In genomic region chr22:20979940-20980453, GRCh38 we compare ENCODE assay signal across 1 cellular context.
A peak's percentile ranks its signal among the peaks of the same experiment; 100 is the strongest.
TF ChIP-seq lines count a peak whose summit lies in the region.

No MANE protein-coding gene starts in this region.

TF ChIP-seq in HepG2, 621 proteins besides CTCF, POLR2A, EP300 and RAD21 (continued from another document and continues in another):
- TF ChIP-seq, protein P1, sequence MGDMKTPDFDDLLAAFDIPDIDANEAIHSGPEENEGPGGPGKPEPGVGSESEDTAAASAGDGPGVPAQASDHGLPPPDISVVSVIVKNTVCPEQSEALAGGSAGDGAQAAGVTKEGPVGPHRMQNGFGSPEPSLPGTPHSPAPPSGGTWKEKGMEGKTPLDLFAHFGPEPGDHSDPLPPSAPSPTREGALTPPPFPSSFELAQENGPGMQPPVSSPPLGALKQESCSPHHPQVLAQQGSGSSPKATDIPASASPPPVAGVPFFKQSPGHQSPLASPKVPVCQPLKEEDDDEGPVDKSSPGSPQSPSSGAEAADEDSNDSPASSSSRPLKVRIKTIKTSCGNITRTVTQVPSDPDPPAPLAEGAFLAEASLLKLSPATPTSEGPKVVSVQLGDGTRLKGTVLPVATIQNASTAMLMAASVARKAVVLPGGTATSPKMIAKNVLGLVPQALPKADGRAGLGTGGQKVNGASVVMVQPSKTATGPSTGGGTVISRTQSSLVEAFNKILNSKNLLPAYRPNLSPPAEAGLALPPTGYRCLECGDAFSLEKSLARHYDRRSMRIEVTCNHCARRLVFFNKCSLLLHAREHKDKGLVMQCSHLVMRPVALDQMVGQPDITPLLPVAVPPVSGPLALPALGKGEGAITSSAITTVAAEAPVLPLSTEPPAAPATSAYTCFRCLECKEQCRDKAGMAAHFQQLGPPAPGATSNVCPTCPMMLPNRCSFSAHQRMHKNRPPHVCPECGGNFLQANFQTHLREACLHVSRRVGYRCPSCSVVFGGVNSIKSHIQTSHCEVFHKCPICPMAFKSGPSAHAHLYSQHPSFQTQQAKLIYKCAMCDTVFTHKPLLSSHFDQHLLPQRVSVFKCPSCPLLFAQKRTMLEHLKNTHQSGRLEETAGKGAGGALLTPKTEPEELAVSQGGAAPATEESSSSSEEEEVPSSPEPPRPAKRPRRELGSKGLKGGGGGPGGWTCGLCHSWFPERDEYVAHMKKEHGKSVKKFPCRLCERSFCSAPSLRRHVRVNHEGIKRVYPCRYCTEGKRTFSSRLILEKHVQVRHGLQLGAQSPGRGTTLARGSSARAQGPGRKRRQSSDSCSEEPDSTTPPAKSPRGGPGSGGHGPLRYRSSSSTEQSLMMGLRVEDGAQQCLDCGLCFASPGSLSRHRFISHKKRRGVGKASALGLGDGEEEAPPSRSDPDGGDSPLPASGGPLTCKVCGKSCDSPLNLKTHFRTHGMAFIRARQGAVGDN (CRISPR knock-in tag; IDR thresholded peaks at IDR 0.05) = peak; percentile 98
- no peak for TF ChIP-seq DBP (CRISPR knock-in tag; IDR thresholded peaks at IDR 0.05; ENCODE audit: not compliant biosample characterization)
- no peak for TF ChIP-seq ARID2 (CRISPR knock-in tag; IDR thresholded peaks at IDR 0.05; ENCODE audit: borderline replicate concordance)
- TF ChIP-seq, protein P2, sequence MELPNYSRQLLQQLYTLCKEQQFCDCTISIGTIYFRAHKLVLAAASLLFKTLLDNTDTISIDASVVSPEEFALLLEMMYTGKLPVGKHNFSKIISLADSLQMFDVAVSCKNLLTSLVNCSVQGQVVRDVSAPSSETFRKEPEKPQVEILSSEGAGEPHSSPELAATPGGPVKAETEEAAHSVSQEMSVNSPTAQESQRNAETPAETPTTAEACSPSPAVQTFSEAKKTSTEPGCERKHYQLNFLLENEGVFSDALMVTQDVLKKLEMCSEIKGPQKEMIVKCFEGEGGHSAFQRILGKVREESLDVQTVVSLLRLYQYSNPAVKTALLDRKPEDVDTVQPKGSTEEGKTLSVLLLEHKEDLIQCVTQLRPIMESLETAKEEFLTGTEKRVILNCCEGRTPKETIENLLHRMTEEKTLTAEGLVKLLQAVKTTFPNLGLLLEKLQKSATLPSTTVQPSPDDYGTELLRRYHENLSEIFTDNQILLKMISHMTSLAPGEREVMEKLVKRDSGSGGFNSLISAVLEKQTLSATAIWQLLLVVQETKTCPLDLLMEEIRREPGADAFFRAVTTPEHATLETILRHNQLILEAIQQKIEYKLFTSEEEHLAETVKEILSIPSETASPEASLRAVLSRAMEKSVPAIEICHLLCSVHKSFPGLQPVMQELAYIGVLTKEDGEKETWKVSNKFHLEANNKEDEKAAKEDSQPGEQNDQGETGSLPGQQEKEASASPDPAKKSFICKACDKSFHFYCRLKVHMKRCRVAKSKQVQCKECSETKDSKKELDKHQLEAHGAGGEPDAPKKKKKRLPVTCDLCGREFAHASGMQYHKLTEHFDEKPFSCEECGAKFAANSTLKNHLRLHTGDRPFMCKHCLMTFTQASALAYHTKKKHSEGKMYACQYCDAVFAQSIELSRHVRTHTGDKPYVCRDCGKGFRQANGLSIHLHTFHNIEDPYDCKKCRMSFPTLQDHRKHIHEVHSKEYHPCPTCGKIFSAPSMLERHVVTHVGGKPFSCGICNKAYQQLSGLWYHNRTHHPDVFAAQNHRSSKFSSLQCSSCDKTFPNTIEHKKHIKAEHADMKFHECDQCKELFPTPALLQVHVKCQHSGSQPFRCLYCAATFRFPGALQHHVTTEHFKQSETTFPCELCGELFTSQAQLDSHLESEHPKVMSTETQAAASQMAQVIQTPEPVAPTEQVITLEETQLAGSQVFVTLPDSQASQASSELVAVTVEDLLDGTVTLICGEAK (IDR thresholded peaks at IDR 0.05) = no peak
- TF ChIP-seq, protein P2 (CRISPR knock-in tag; IDR thresholded peaks at IDR 0.05) = peak; percentile 59; the same call in 1 of the 2 replicates
- no peak; the same call in 1 of the 2 replicates for TF ChIP-seq POGZ (CRISPR knock-in tag; IDR thresholded peaks at IDR 0.05)
- no peak for TF ChIP-seq ZSCAN20 (CRISPR knock-in tag; IDR thresholded peaks at IDR 0.05; ENCODE audit: borderline replicate concordance)
- TF ChIP-seq NR2F6 (IDR thresholded peaks at IDR 0.05) = peak; percentile 44; the same call in 1 of the 2 replicates
- peak; percentile 77 for TF ChIP-seq NR2F6 (CRISPR knock-in tag; IDR thresholded peaks at IDR 0.05)
- peak; percentile 61; the same call in 1 of the 2 replicates for TF ChIP-seq HOXA3 (CRISPR knock-in tag; IDR thresholded peaks at IDR 0.05)
- TF ChIP-seq ZNF619 (CRISPR knock-in tag; IDR thresholded peaks at IDR 0.05) = peak; percentile 24; the same call in 1 of the 2 replicates
- TF ChIP-seq SALL2 (CRISPR knock-in tag; IDR thresholded peaks at IDR 0.05) = 0 out of 2 replicates have a peak, but pooled peaks have one; percentile 22
- TF ChIP-seq ZNF432 (CRISPR knock-in tag; IDR thresholded peaks at IDR 0.05; ENCODE audit: borderline replicate concordance) = no peak
- no peak for TF ChIP-seq RARG (CRISPR knock-in tag; IDR thresholded peaks at IDR 0.05; ENCODE audit: low read depth)
- no peak for TF ChIP-seq ZNF230 (CRISPR knock-in tag; IDR thresholded peaks at IDR 0.05)
- TF ChIP-seq, protein P3, sequence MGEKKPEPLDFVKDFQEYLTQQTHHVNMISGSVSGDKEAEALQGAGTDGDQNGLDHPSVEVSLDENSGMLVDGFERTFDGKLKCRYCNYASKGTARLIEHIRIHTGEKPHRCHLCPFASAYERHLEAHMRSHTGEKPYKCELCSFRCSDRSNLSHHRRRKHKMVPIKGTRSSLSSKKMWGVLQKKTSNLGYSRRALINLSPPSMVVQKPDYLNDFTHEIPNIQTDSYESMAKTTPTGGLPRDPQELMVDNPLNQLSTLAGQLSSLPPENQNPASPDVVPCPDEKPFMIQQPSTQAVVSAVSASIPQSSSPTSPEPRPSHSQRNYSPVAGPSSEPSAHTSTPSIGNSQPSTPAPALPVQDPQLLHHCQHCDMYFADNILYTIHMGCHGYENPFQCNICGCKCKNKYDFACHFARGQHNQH (CRISPR knock-in tag; IDR thresholded peaks at IDR 0.05) = 0 out of 2 replicates have a peak, but pooled peaks have one; percentile 35
- TF ChIP-seq SNAI1 (CRISPR knock-in tag; IDR thresholded peaks at IDR 0.05; ENCODE audit: borderline replicate concordance) = no peak
- peak; percentile 64; the same call in 1 of the 2 replicates for TF ChIP-seq MYC (CRISPR knock-in tag; IDR thresholded peaks at IDR 0.05; ENCODE audit: borderline replicate concordance)
- TF ChIP-seq NR2F1 (CRISPR knock-in tag; IDR thresholded peaks at IDR 0.05) = peak in 1 of 2 experiments; percentile 74; a peak in 1 of 4 replicates
- 0 out of 2 replicates have a peak, but pooled peaks have one; percentile 48 for TF ChIP-seq ZIK1 (CRISPR knock-in tag; IDR thresholded peaks at IDR 0.05; ENCODE audit: borderline replicate concordance, low read depth)
- TF ChIP-seq HDAC2 (CRISPR knock-in tag; IDR thresholded peaks at IDR 0.05) = peak; percentile 68; the same call in 1 of the 2 replicates
- peak; percentile 74 for TF ChIP-seq KAT8 (CRISPR knock-in tag; IDR thresholded peaks at IDR 0.05)
- TF ChIP-seq KDM4B (CRISPR knock-in tag; IDR thresholded peaks at IDR 0.05) = 0 out of 2 replicates have a peak, but pooled peaks have one; percentile 17
- peak; percentile 40; the same call in 1 of the 2 replicates for TF ChIP-seq POLR2G (IDR thresholded peaks at IDR 0.05; ENCODE audit: low read depth, low read length)
- TF ChIP-seq NR2C2 (CRISPR knock-in tag; IDR thresholded peaks at IDR 0.05; ENCODE audit: borderline replicate concordance) = peak; percentile 66
- TF ChIP-seq NPAS2 (CRISPR knock-in tag; IDR thresholded peaks at IDR 0.05; ENCODE audit: borderline replicate concordance) = no peak
- TF ChIP-seq KMT2A (CRISPR knock-in tag; IDR thresholded peaks at IDR 0.05) = peak; percentile 42; the same call in 1 of the 2 replicates
- no peak for TF ChIP-seq ZNF850 (CRISPR knock-in tag; conservative IDR thresholded peaks at IDR 0.05)
- peak; percentile 81 for TF ChIP-seq ELF1 (CRISPR knock-in tag; IDR thresholded peaks at IDR 0.05)
- no peak for TF ChIP-seq ATRX (CRISPR knock-in tag; IDR thresholded peaks at IDR 0.05; ENCODE audit: borderline replicate concordance)
- TF ChIP-seq ZFAT (CRISPR knock-in tag; conservative IDR thresholded peaks at IDR 0.05) = no peak
- TF ChIP-seq RXRB (CRISPR knock-in tag; IDR thresholded peaks at IDR 0.05; ENCODE audit: borderline replicate concordance) = peak; percentile 70
- TF ChIP-seq KLF6 (CRISPR knock-in tag; IDR thresholded peaks at IDR 0.05) = peak; percentile 30; the same call in 1 of the 2 replicates
- TF ChIP-seq, protein P4, sequence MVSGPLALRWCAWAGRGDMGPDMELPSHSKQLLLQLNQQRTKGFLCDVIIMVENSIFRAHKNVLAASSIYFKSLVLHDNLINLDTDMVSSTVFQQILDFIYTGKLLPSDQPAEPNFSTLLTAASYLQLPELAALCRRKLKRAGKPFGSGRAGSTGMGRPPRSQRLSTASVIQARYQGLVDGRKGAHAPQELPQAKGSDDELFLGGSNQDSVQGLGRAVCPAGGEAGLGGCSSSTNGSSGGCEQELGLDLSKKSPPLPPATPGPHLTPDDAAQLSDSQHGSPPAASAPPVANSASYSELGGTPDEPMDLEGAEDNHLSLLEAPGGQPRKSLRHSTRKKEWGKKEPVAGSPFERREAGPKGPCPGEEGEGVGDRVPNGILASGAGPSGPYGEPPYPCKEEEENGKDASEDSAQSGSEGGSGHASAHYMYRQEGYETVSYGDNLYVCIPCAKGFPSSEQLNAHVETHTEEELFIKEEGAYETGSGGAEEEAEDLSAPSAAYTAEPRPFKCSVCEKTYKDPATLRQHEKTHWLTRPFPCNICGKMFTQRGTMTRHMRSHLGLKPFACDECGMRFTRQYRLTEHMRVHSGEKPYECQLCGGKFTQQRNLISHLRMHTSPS (CRISPR knock-in tag; IDR thresholded peaks at IDR 0.05; ENCODE audit: low read depth) = peak; percentile 87
- TF ChIP-seq, protein P5, sequence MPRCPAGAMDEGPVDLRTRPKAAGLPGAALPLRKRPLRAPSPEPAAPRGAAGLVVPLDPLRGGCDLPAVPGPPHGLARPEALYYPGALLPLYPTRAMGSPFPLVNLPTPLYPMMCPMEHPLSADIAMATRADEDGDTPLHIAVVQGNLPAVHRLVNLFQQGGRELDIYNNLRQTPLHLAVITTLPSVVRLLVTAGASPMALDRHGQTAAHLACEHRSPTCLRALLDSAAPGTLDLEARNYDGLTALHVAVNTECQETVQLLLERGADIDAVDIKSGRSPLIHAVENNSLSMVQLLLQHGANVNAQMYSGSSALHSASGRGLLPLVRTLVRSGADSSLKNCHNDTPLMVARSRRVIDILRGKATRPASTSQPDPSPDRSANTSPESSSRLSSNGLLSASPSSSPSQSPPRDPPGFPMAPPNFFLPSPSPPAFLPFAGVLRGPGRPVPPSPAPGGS (CRISPR knock-in tag; IDR thresholded peaks at IDR 0.05) = 0 out of 2 replicates have a peak, but pooled peaks have one; percentile 41
- TF ChIP-seq, protein P6, sequence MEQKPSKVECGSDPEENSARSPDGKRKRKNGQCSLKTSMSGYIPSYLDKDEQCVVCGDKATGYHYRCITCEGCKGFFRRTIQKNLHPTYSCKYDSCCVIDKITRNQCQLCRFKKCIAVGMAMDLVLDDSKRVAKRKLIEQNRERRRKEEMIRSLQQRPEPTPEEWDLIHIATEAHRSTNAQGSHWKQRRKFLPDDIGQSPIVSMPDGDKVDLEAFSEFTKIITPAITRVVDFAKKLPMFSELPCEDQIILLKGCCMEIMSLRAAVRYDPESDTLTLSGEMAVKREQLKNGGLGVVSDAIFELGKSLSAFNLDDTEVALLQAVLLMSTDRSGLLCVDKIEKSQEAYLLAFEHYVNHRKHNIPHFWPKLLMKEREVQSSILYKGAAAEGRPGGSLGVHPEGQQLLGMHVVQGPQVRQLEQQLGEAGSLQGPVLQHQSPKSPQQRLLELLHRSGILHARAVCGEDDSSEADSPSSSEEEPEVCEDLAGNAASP (CRISPR knock-in tag; IDR thresholded peaks at IDR 0.05; ENCODE audit: borderline replicate concordance) = peak; percentile 28; the same call in 1 of the 2 replicates
- TF ChIP-seq ZNF282 (IDR thresholded peaks at IDR 0.05; ENCODE audit: partially characterized antibody) = no peak
- TF ChIP-seq IRF2 (CRISPR knock-in tag; IDR thresholded peaks at IDR 0.05) = peak; percentile 67; the same call in 1 of the 2 replicates
